Comparison of ENCODE assay signal across 8 cellular contexts in the genomic region with DNA sequence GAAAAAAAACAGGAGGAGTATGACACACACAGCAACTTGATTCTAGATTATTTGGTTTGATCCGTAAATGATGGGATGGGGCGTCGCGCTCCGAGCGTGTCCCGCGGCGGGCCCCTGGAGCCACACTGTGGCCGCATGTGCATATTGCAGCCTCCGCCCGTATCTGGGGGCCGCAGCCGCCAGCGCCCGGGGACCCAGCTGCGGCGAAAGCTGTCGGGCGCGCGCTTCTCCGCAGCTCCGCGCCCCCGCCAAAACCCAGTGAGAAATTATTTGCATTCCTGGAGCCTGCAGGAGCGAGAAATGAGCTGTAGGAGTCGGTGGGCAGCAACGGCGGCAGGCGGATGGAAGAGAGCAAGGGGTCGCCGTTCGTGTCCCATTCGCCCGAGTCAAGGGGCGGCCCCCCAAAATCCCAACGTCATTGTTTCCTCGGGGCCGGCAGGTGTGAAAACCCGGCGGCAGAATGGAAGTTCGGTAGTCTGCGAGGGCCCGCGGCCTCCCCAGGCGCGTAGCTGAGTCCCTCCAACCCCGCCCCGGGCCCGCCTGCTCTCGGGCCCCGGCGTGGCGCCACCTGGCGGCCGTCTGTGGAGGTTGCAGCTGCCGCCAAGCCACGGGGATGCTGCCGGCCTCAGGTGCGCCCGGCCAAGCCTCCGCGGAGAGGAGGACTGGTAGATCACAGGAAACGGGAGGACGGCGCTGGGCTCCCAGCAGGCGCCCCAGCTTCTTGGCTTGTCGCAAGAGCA.
DNase-seq lines count a peak whose midpoint lies in the region; ATAC-seq and TF ChIP-seq lines count a peak whose summit lies in the region.
"Not testable (repeated sequence)": the region's sequence is repeated elsewhere in the genome, so short reads cannot be mapped to it uniquely, and the experiment has no call there.

No MANE protein-coding gene starts in this region.

- H2AFZ ChIP-seq in DND-41 (ENCODE audit: low read depth, low read length); GM23338; Karpas-422 (ENCODE audit: low read length); fibroblast of lung (ENCODE audit: low read length): not testable (repeated sequence)

- not testable (repeated sequence) for H4K20me1 ChIP-seq in DND-41 (ENCODE audit: insufficient read depth, low read length); GM23338 (replicated peaks; ENCODE audit: insufficient read depth); Karpas-422 (ENCODE audit: insufficient read depth, low read depth, low read length); fibroblast of lung (ENCODE audit: control insufficient read depth, extremely low read depth, insufficient read depth, low read length)

- H3K4me3 Mint-ChIP-seq in GM23338 (peak overlapping the region; percentile 69; the same call in 2 of the 3 replicates), nephron (peak overlapping the region; percentile 30 to 72 (median 68))
- peak overlapping the region; percentile 68 for H3K4me3 Mint-ChIP-seq in activated T-helper 1 cell treated with anti-CD3 and anti-CD28 coated beads, Interleukin-12 subunit alpha, Interleukin-12 subunit beta, Interleukin-2, Interleukin-4 antibody, amounts not matched to agents 30 ng/mL and 10 ng/mL and 1 ng/mL, durations not matched to agents 14 hours and 24 hours and 36 hours

- not testable (repeated sequence) for H3K79me2 ChIP-seq in DND-41 (ENCODE audit: insufficient read depth, low read length); GM23338 (replicated peaks; ENCODE audit: insufficient read depth); Karpas-422 (ENCODE audit: low read length); fibroblast of lung (ENCODE audit: control insufficient read depth, insufficient read depth, low read length)

- H3K27me3 Mint-ChIP-seq in GM23338 (ENCODE audit: insufficient read depth, low read depth, poor library complexity); activated T-helper 1 cell treated with anti-CD3 and anti-CD28 coated beads, Interleukin-12 subunit alpha, Interleukin-12 subunit beta, Interleukin-2, Interleukin-4 antibody, amounts not matched to agents 30 ng/mL and 10 ng/mL and 1 ng/mL, durations not matched to agents 14 hours and 24 hours and 36 hours (ENCODE audit: insufficient read depth); nephron (ENCODE audit: low read depth): not testable (repeated sequence)

- H3K4me3 ChIP-seq in DND-41 (ENCODE audit: low read depth in 1 of 2, low read length in 2 of 2) = peak overlapping the region in 1 of 2 experiments; percentile 40; a peak in 2 of 4 replicates
- H3K4me3 ChIP-seq in GM23338 = peak overlapping the region; percentile 57
- not testable (repeated sequence) for H3K4me3 ChIP-seq in Karpas-422 (ENCODE audit: low read length)
- peak overlapping the region; percentile 31 for H3K4me3 ChIP-seq in RWPE2 (ENCODE audit: severe bottlenecking)
- peak overlapping the region in 1 of 4 experiments; percentile 28 for H3K4me3 ChIP-seq in fibroblast of lung (replicated peaks in 1 of 4; ENCODE audit: control extremely low read depth in 1 of 4, insufficient read depth in 1 of 4, low read depth in 3 of 4, low read length in 4 of 4)

- H3K9ac ChIP-seq in DND-41 (ENCODE audit: low read depth, low read length) = peak overlapping the region; percentile 47; the same call in 1 of the 2 replicates
- not testable (repeated sequence) for H3K9ac ChIP-seq in Karpas-422 (ENCODE audit: low read length); fibroblast of lung (ENCODE audit: insufficient read depth, low read length)

- H3K36me3 Mint-ChIP-seq in GM23338 (ENCODE audit: low read depth); activated T-helper 1 cell treated with anti-CD3 and anti-CD28 coated beads, Interleukin-12 subunit alpha, Interleukin-12 subunit beta, Interleukin-2, Interleukin-4 antibody, amounts not matched to agents 30 ng/mL and 10 ng/mL and 1 ng/mL, durations not matched to agents 14 hours and 24 hours and 36 hours (ENCODE audit: low read depth); nephron (ENCODE audit: low read depth): not testable (repeated sequence)

- H3F3A ChIP-seq in GM23338 (replicated peaks; ENCODE audit: low read depth) = not testable (repeated sequence)

- H3K4me1 ChIP-seq in DND-41 (ENCODE audit: insufficient read depth, low read length); GM23338 (ENCODE audit: insufficient read depth); Karpas-422 (ENCODE audit: low read length); RWPE2 (ENCODE audit: insufficient read depth, poor library complexity, severe bottlenecking); fibroblast of lung (ENCODE audit: control insufficient read depth, extremely low read depth, insufficient read depth, low read length): not testable (repeated sequence)

- H3K9me3 Mint-ChIP-seq in GM23338; activated T-helper 1 cell treated with anti-CD3 and anti-CD28 coated beads, Interleukin-12 subunit alpha, Interleukin-12 subunit beta, Interleukin-2, Interleukin-4 antibody, amounts not matched to agents 30 ng/mL and 10 ng/mL and 1 ng/mL, durations not matched to agents 14 hours and 24 hours and 36 hours; nephron: not testable (repeated sequence)

- DNase-seq in DND-41 (peak; percentile 82), GM23338 (ENCODE audit: low spot score) (peak; percentile 78), Karpas-422 (peak; percentile 89), RWPE2 (ENCODE audit: low spot score) (peak; percentile 50), fibroblast of lung (ENCODE audit: low read depth in 2 of 2) (peak; percentile 36 to 46)
- peak; percentile 83 for DNase-seq in activated T-helper 1 cell treated with anti-CD3 and anti-CD28 coated beads, Interleukin-12 subunit alpha, Interleukin-12 subunit beta, Interleukin-2, Interleukin-4 antibody, amounts not matched to agents 30 ng/mL and 10 ng/mL and 1 ng/mL, durations not matched to agents 14 hours and 24 hours and 36 hours (ENCODE audit: low spot score)
- DNase-seq in stimulated activated CD8-positive, alpha-beta memory T cell treated with anti-CD3 and anti-CD28 coated beads, Interleukin-7, amount 100 ng/mL, for 1 hour (ENCODE audit: low read depth in 2 of 2) = peak; percentile 64 to 66

- TF ChIP-seq CTCF in DND-41 (IDR thresholded peaks at IDR 0.05; ENCODE audit: borderline replicate concordance, extremely low read depth, low read length, poor library complexity, severe bottlenecking) (peak; percentile 56), GM23338 (conservative IDR thresholded peaks at IDR 0.05; ENCODE audit: low read depth in 2 of 2) (peak; percentile 38 to 64), RWPE2 (IDR thresholded peaks at IDR 0.05; ENCODE audit: poor library complexity, severe bottlenecking) (peak; percentile 68), fibroblast of lung (conservative IDR thresholded peaks at IDR 0.05 in 1 of 2, IDR thresholded peaks at IDR 0.05 in 1 of 2; ENCODE audit: low read depth in 1 of 2, low read length in 2 of 2) (peak; percentile 15 to 26), nephron (IDR thresholded peaks at IDR 0.05; ENCODE audit: unreplicated experiment in 3 of 3) (peak; percentile 33 to 63 (median 44))

- peak; percentile 91 for ATAC-seq in DND-41 (ENCODE audit: insufficient read depth, low read depth)
- peak; percentile 93 for ATAC-seq in GM23338
- ATAC-seq in RWPE2 (ENCODE audit: low read depth) = peak; percentile 94

- H3K4me2 ChIP-seq in DND-41 (ENCODE audit: insufficient read depth, low read length) (peak overlapping the region; percentile 41), GM23338 (peak overlapping the region; percentile 80; the same call in 1 of the 2 replicates), Karpas-422 (ENCODE audit: low read depth, low read length, poor library complexity, severe bottlenecking) (peak overlapping the region; percentile 19)
- not testable (repeated sequence) for H3K4me2 ChIP-seq in fibroblast of lung (ENCODE audit: extremely low read depth, insufficient read depth, low read length)

- not testable (repeated sequence) for H3K27ac ChIP-seq in DND-41 (ENCODE audit: low read length); GM23338 (ENCODE audit: low read depth); Karpas-422 (ENCODE audit: low read length); RWPE2 (ENCODE audit: poor library complexity, severe bottlenecking); fibroblast of lung (ENCODE audit: insufficient read depth, low read length)

- not testable (repeated sequence) for H3K9me3 ChIP-seq in DND-41 (ENCODE audit: insufficient read depth, low read length, severe bottlenecking); Karpas-422 (ENCODE audit: low read length); RWPE2 (ENCODE audit: severe bottlenecking); fibroblast of lung (ENCODE audit: control insufficient read depth, insufficient read depth, low read depth, low read length)

- intact Hi-C loops in activated T-helper 1 cell treated with anti-CD3 and anti-CD28 coated beads, Interleukin-12 subunit alpha, Interleukin-12 subunit beta, Interleukin-2, Interleukin-4 antibody, amounts not matched to agents 30 ng/mL and 10 ng/mL and 1 ng/mL, durations not matched to agents 14 hours and 24 hours and 36 hours (cut with micrococcal nuclease) = not testable (repeated sequence)

- not testable (repeated sequence) for H3K4me1 Mint-ChIP-seq in GM23338; activated T-helper 1 cell treated with anti-CD3 and anti-CD28 coated beads, Interleukin-12 subunit alpha, Interleukin-12 subunit beta, Interleukin-2, Interleukin-4 antibody, amounts not matched to agents 30 ng/mL and 10 ng/mL and 1 ng/mL, durations not matched to agents 14 hours and 24 hours and 36 hours (ENCODE audit: low read depth); nephron

- H3K27me3 ChIP-seq in DND-41 (ENCODE audit: insufficient read depth, low read length, poor library complexity); GM23338 (ENCODE audit: insufficient read depth); Karpas-422 (ENCODE audit: low read length); RWPE2 (ENCODE audit: insufficient read depth, poor library complexity, severe bottlenecking); fibroblast of lung (ENCODE audit: control insufficient read depth, insufficient read depth, low read length): not testable (repeated sequence)

- not testable (repeated sequence) for H3K36me3 ChIP-seq in DND-41 (ENCODE audit: insufficient read depth, low read length); GM23338 (ENCODE audit: insufficient read depth); Karpas-422 (ENCODE audit: insufficient read depth, low read length); RWPE2 (ENCODE audit: low read depth); fibroblast of lung (ENCODE audit: control insufficient read depth, insufficient read depth, low read length)

- H3K9me2 ChIP-seq in GM23338 (ENCODE audit: insufficient read depth); Karpas-422 (replicated peaks; ENCODE audit: insufficient read depth, low read length): not testable (repeated sequence)

- not testable (repeated sequence) for H3K27ac Mint-ChIP-seq in GM23338; activated T-helper 1 cell treated with anti-CD3 and anti-CD28 coated beads, Interleukin-12 subunit alpha, Interleukin-12 subunit beta, Interleukin-2, Interleukin-4 antibody, amounts not matched to agents 30 ng/mL and 10 ng/mL and 1 ng/mL, durations not matched to agents 14 hours and 24 hours and 36 hours; nephron
